In genomic region chr7:112782498-112782897, GRCh38 we compare ENCODE assay signal across 9 cellular contexts. TPM values are rescaled to one million over a fixed set of nuclear protein-coding genes. Genes with fewer than 3 reads are reported as not detected.
DNase-seq lines count a peak whose midpoint lies in the region; ATAC-seq and TF ChIP-seq lines count a peak whose summit lies in the region.
"Had no signal": no experiment of that assay in that cellular context is flagged by ENCODE, and none has a peak within 500 bp of the region (broad histone marks: within the 10 kb centered on the region; RNA-seq: fewer than 3 reads in every experiment).

No MANE protein-coding gene starts in this region.

- peak; percentile 91 for ATAC-seq in GM18867 (IDR thresholded peaks at IDR 0.05; ENCODE audit: unreplicated experiment)
- peak; percentile 92 for ATAC-seq in GM21447 (IDR thresholded peaks at IDR 0.05; ENCODE audit: unreplicated experiment)
- ATAC-seq in HG03175 (IDR thresholded peaks at IDR 0.05; ENCODE audit: unreplicated experiment): peak; percentile 74

- H3K27me3 ChIP-seq in esophagus (ENCODE audit: control insufficient read depth in 1 of 2, insufficient read depth in 2 of 2, low read length in 2 of 2) (no peaks in the 10 kb centered on the region), WERI-Rb-1 (ENCODE audit: insufficient read depth, low read depth, severe bottlenecking) (no peaks in the 10 kb centered on the region)

- H3K4me1 ChIP-seq in esophagus (ENCODE audit: control insufficient read depth in 2 of 2, insufficient read depth in 2 of 2, low read length in 1 of 2): no peaks in the 10 kb centered on the region

- H3K36me3 ChIP-seq in esophagus (ENCODE audit: control insufficient read depth in 2 of 2, insufficient read depth in 2 of 2, low read length in 1 of 2): peaks cover 0 to 5% of the 10 kb centered on the region in 2 donors
- peaks cover 15% of the 10 kb centered on the region for H3K36me3 ChIP-seq in WERI-Rb-1

- H3K9me3 ChIP-seq in esophagus (ENCODE audit: control insufficient read depth in 2 of 2, insufficient read depth in 1 of 2, low read depth in 1 of 2, low read length in 1 of 2): no peaks in the 10 kb centered on the region
- H3K9me3 ChIP-seq in WERI-Rb-1 (ENCODE audit: severe bottlenecking): no peaks in the 10 kb centered on the region

- H3K27ac ChIP-seq in esophagus (ENCODE audit: low read depth in 2 of 2, low read length in 1 of 2) (peak overlapping the region; percentile 23 to 40), WERI-Rb-1 (no peak overlapping the region)
- H3K27ac ChIP-seq: parathyroid adenoma had no signal

- H3K4me3 ChIP-seq in esophagus (ENCODE audit: low read depth in 1 of 2, low read length in 2 of 2) (no peak overlapping the region), WERI-Rb-1 (ENCODE audit: low read depth, low read length) (no peak overlapping the region)

- DNase-seq in stimulated activated CD4-positive, alpha-beta T cell treated with anti-CD3 and anti-CD28 coated beads, Interleukin-4, amount 100 ng/mL, for 1 hour: no peak
- no peak for DNase-seq in WERI-Rb-1
- DNase-seq in stimulated activated CD4-positive, alpha-beta T cell treated with anti-CD3 and anti-CD28 coated beads, Interleukin-2, amount 100 ng/mL, for 24 hours: no peak
- DNase-seq: NCI-H1092 had no signal

- no peak for TF ChIP-seq CTCF in WERI-Rb-1 (IDR thresholded peaks at IDR 0.05; ENCODE audit: low read depth, low read length)

RNA-seq across cellular contexts. Expression of gene TMEM168, which starts 7.7 kb away (rescaled TPM):
- 10 to 100 TPM in 1 of 2 donors, 1 to 10 TPM in 1; 5.2 to 10.7 TPM for polyA plus RNA-seq in esophagus
